Comparison of ENCODE assay signal across 1 cellular context in the genomic region with DNA sequence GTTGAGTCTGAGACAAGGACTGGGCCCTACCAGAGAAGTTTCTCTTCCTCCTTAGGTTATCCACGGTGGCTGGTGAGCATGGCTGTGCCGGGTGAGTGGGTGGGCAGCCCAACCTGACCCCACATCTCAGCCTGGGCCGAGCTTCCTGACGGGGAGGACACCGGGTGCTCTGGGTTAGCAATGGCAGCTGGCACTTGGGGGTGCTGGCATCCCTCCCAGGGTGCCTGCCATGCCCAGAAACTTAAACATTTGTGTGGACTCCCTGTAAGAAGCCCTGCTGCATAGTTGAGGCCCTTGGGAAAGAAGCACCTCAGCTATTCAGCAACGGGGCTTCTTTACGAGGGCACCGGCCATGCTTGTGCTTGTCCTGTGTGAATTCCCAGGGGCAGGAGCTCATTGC.
TF ChIP-seq lines count a peak whose summit lies in the region.

No MANE protein-coding gene starts in this region.

TF ChIP-seq in SK-N-SH, 30 proteins besides CTCF, POLR2A, EP300 and RAD21 (continued from another document):
- no peak for TF ChIP-seq ZBTB33 (IDR thresholded peaks at IDR 0.05; ENCODE audit: borderline replicate concordance, low read depth)
- TF ChIP-seq RCOR1 (IDR thresholded peaks at IDR 0.05; ENCODE audit: low read length) = no peak
- TF ChIP-seq GATA2 (CRISPR knock-in tag; IDR thresholded peaks at IDR 0.05) = no peak
- TF ChIP-seq MEF2A (IDR thresholded peaks at IDR 0.05; ENCODE audit: borderline replicate concordance, low read depth) = no peak
- TF ChIP-seq, protein P1, sequence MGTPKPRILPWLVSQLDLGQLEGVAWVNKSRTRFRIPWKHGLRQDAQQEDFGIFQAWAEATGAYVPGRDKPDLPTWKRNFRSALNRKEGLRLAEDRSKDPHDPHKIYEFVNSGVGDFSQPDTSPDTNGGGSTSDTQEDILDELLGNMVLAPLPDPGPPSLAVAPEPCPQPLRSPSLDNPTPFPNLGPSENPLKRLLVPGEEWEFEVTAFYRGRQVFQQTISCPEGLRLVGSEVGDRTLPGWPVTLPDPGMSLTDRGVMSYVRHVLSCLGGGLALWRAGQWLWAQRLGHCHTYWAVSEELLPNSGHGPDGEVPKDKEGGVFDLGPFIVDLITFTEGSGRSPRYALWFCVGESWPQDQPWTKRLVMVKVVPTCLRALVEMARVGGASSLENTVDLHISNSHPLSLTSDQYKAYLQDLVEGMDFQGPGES (IDR thresholded peaks at IDR 0.05; ENCODE audit: low read depth, low read length) = no peak
TF ChIP-seq in SK-N-SH: peak in this region for 0.
